ENCODE assay signal across 14 cellular contexts in genomic region chr10:68981074-68981473, GRCh38. TPM values are rescaled to one million over a fixed set of nuclear protein-coding genes. Genes with fewer than 3 reads are reported as not detected.
DNase-seq lines count a peak whose midpoint lies in the region; ATAC-seq, FAIRE-seq and TF ChIP-seq lines count a peak whose summit lies in the region.
"Had no signal": no experiment of that assay in that cellular context is flagged by ENCODE, and none has a peak within 500 bp of the region (broad histone marks: within the 10 kb centered on the region; RNA-seq: fewer than 3 reads in every experiment).

No MANE protein-coding gene starts in this region.

- no peak for TF ChIP-seq CTCF in natural killer cell (IDR thresholded peaks at IDR 0.05)
- peak; percentile 6 for TF ChIP-seq CTCF in upper lobe of right lung (IDR thresholded peaks at IDR 0.05)

- no peaks in the 10 kb centered on the region for H3K9me3 ChIP-seq in upper lobe of right lung
- H3K9me3 ChIP-seq: gastroesophageal sphincter had no signal

- DNase-seq in natural killer cell (no peak), NCI-H69 (lab: John Stamatoyannopoulos, UW) (peak; percentile 4), upper lobe of right lung (no peak), NCI-H187 treated with DMSO at 0.1 percent for 48 hours (lab: John Stamatoyannopoulos, UW) (no peak), HTR-8/SVneo (ENCODE audit: insufficient read length, low spot score) (no peak)
- no peak for DNase-seq in natural killer cell treated with Interleukin-12 subunit alpha and Interleukin-12 subunit beta and Interleukin-15 and Interleukin-18, amount 100 ng/mL, for 72 hours (ENCODE audit: low spot score)
- no peak for DNase-seq in effector memory CD8-positive, alpha-beta T cell
- DNase-seq: H7, NCI-H2081 treated with DMSO at 0.1 percent for 48 hours had no signal

- no peaks in the 10 kb centered on the region for H3K27me3 ChIP-seq in upper lobe of right lung
- H3K27me3 ChIP-seq: gastroesophageal sphincter had no signal

- peaks cover 9% of the 10 kb centered on the region for H3K36me3 Mint-ChIP-seq in natural killer cell
- H3K36me3 Mint-ChIP-seq in natural killer cell treated with Interleukin-12 subunit alpha and Interleukin-12 subunit beta and Interleukin-15 and Interleukin-18, amount 100 ng/mL, for 72 hours: peaks cover 42% of the 10 kb centered on the region
- peaks cover 80% of the 10 kb centered on the region for H3K36me3 Mint-ChIP-seq in effector memory CD8-positive, alpha-beta T cell (ENCODE audit: insufficient read depth)

- H3K27me3 Mint-ChIP-seq in natural killer cell (ENCODE audit: low read depth in 2 of 2): no peaks in the 10 kb centered on the region
- H3K27me3 Mint-ChIP-seq in natural killer cell treated with Interleukin-12 subunit alpha and Interleukin-12 subunit beta and Interleukin-15 and Interleukin-18, amount 100 ng/mL, for 72 hours: no peaks in the 10 kb centered on the region
- H3K27me3 Mint-ChIP-seq in effector memory CD8-positive, alpha-beta T cell: no peaks in the 10 kb centered on the region

- H3K9me3 Mint-ChIP-seq in natural killer cell: no peaks in the 10 kb centered on the region
- H3K9me3 Mint-ChIP-seq in natural killer cell treated with Interleukin-12 subunit alpha and Interleukin-12 subunit beta and Interleukin-15 and Interleukin-18, amount 100 ng/mL, for 72 hours: no peaks in the 10 kb centered on the region
- H3K9me3 Mint-ChIP-seq in effector memory CD8-positive, alpha-beta T cell: no peaks in the 10 kb centered on the region

- no peaks in the 10 kb centered on the region for H3K4me1 ChIP-seq in upper lobe of right lung
- H3K4me1 ChIP-seq: gastroesophageal sphincter had no signal

- H3K27ac Mint-ChIP-seq in natural killer cell: no peak overlapping the region
- no peak overlapping the region for H3K27ac Mint-ChIP-seq in natural killer cell treated with Interleukin-12 subunit alpha and Interleukin-12 subunit beta and Interleukin-15 and Interleukin-18, amount 100 ng/mL, for 72 hours
- no peak overlapping the region for H3K27ac Mint-ChIP-seq in effector memory CD8-positive, alpha-beta T cell

- H3K4me1 Mint-ChIP-seq in natural killer cell: no peaks in the 10 kb centered on the region
- H3K4me1 Mint-ChIP-seq in natural killer cell treated with Interleukin-12 subunit alpha and Interleukin-12 subunit beta and Interleukin-15 and Interleukin-18, amount 100 ng/mL, for 72 hours (ENCODE audit: low read depth in 2 of 2): peaks cover 0 to under 1% of the 10 kb centered on the region in 2 donors
- no peaks in the 10 kb centered on the region for H3K4me1 Mint-ChIP-seq in effector memory CD8-positive, alpha-beta T cell (ENCODE audit: low read depth in 2 of 2)

- ATAC-seq in natural killer cell (peak in 2 of 3 donors; percentile 27 to 48), upper lobe of right lung (no peak), HG03520 (IDR thresholded peaks at IDR 0.05; ENCODE audit: unreplicated experiment) (no peak)
- ATAC-seq in natural killer cell treated with Interleukin-12 subunit alpha and Interleukin-12 subunit beta and Interleukin-15 and Interleukin-18, amount 100 ng/mL, for 72 hours: no peak
- peak; percentile 54 for ATAC-seq in effector memory CD8-positive, alpha-beta T cell (replicated peaks)
- ATAC-seq: gastroesophageal sphincter, sciatic nerve had no signal

- H3K4me3 ChIP-seq in upper lobe of right lung: no peak overlapping the region
- H3K4me3 ChIP-seq: gastroesophageal sphincter, SK-N-MC had no signal

- no peak overlapping the region for H3K4me3 Mint-ChIP-seq in natural killer cell
- no peak overlapping the region for H3K4me3 Mint-ChIP-seq in natural killer cell treated with Interleukin-12 subunit alpha and Interleukin-12 subunit beta and Interleukin-15 and Interleukin-18, amount 100 ng/mL, for 72 hours
- no peak overlapping the region for H3K4me3 Mint-ChIP-seq in effector memory CD8-positive, alpha-beta T cell

- H3K36me3 ChIP-seq in upper lobe of right lung: peaks cover 98% of the 10 kb centered on the region

- no peak overlapping the region for H3K27ac ChIP-seq in upper lobe of right lung
- H3K27ac ChIP-seq: gastroesophageal sphincter, SK-N-MC had no signal

- FAIRE-seq in HTR-8/SVneo (lab: Jason Lieb, UNC): no peak
- FAIRE-seq: bronchial epithelial cell had no signal

- intact Hi-C loops in natural killer cell (cut with micrococcal nuclease) (no loop called here), upper lobe of right lung (cut with DNase I) (no loop called here)

RNA-seq across cellular contexts. Expression of gene KIFBP, which starts 7.5 kb away (rescaled TPM):
- total RNA-seq in natural killer cell (1 to 10 TPM; 3.5 to 4.4 (median 4.0) TPM), upper lobe of right lung (21.4 TPM)
- total RNA-seq in natural killer cell treated with Interleukin-12 subunit alpha and Interleukin-12 subunit beta and Interleukin-15 and Interleukin-18, amount 100 ng/mL, for 72 hours: 10 to 100 TPM; 13.4 to 14.3 TPM

RNA-seq across cellular contexts. Expression of gene DDX21, which starts 25.1 kb away (rescaled TPM):
- total RNA-seq in natural killer cell (10 to 100 TPM; 59.0 to 62.1 (median 59.8) TPM), upper lobe of right lung (56.0 TPM)
- total RNA-seq in natural killer cell treated with Interleukin-12 subunit alpha and Interleukin-12 subunit beta and Interleukin-15 and Interleukin-18, amount 100 ng/mL, for 72 hours: 100 to 1,000 TPM; 173 to 209 TPM

Comparison
In these comparisons a context has a peak if more than half of its experiments do, and no peak if none do; other contexts are left out.
1. ATAC-seq: peak in natural killer cell (2 of 3) and effector memory CD8-positive, alpha-beta T cell (single experiment); none in natural killer cell treated with Interleukin-12 subunit alpha and Interleukin-12 subunit beta and Interleukin-15 and Interleukin-18, amount 100 ng/mL, for 72 hours (0 of 2), upper lobe of right lung (single experiment) and HG03520 (single experiment).